ENCODE assay signal across 18 cellular contexts in genomic region chr14:100907240-100907639, GRCh38. TPM values are rescaled to one million over a fixed set of nuclear protein-coding genes. Genes with fewer than 3 reads are reported as not detected.
"Had no signal": no experiment of that assay in that cellular context is flagged by ENCODE, and none has a peak within 500 bp of the region (broad histone marks: within the 10 kb centered on the region; RNA-seq: fewer than 3 reads in every experiment).

No MANE protein-coding gene starts in this region.

- H3K4me1 ChIP-seq: breast epithelium had no signal

- DNase-seq: activated CD4-positive, alpha-beta T cell treated with anti-CD3 and anti-CD28 coated beads for 4 hours; activated CD8-positive, alpha-beta memory T cell treated with anti-CD3 and anti-CD28 coated beads, Interleukin-2, amount 50 U/mL, for 4 hours; activated CD8-positive, alpha-beta T cell treated with anti-CD3 and anti-CD28 coated beads for 36 hours; anterior cingulate cortex; caudate nucleus; MM.1S; NCI-H1105; NCI-H1436; NCI-H1694 treated with DMSO at 0.1 percent for 48 hours; NCI-H2029 treated with DMSO at 0.1 percent for 48 hours; NCI-H510A treated with DMSO at 0.1 percent for 48 hours; PC-3; SW 1271 had no signal

- ATAC-seq: activated CD4-positive, CD25-positive, alpha-beta regulatory T cell treated with anti-CD3 and anti-CD28 coated beads, Interleukin-2, amount 50 U/mL, for 24 hours; activated CD8-positive, alpha-beta T cell treated with anti-CD3 and anti-CD28 coated beads for 36 hours; PC-3; SK-N-SH treated with all-trans-retinoic acid at 6 μM for 48 hours had no signal

- H3K27me3 ChIP-seq: SJSA1 had no signal

- H3K4me3 ChIP-seq: breast epithelium, coronary artery, SJSA1 had no signal

- H3K9me3 ChIP-seq: breast epithelium, SJSA1 had no signal

- H3K27ac ChIP-seq: breast epithelium, coronary artery, SJSA1 had no signal

- H3K36me3 ChIP-seq: breast epithelium had no signal

RNA-seq across cellular contexts. Expression of gene RTL1, which starts 3.7 kb away (rescaled TPM):
- total RNA-seq: activated CD8-positive, alpha-beta T cell treated with anti-CD3 and anti-CD28 coated beads for 36 hours; breast epithelium; PC-3; SJSA1 had no signal
